8 cellular contexts compared by ENCODE assay signal in the genomic region with DNA sequence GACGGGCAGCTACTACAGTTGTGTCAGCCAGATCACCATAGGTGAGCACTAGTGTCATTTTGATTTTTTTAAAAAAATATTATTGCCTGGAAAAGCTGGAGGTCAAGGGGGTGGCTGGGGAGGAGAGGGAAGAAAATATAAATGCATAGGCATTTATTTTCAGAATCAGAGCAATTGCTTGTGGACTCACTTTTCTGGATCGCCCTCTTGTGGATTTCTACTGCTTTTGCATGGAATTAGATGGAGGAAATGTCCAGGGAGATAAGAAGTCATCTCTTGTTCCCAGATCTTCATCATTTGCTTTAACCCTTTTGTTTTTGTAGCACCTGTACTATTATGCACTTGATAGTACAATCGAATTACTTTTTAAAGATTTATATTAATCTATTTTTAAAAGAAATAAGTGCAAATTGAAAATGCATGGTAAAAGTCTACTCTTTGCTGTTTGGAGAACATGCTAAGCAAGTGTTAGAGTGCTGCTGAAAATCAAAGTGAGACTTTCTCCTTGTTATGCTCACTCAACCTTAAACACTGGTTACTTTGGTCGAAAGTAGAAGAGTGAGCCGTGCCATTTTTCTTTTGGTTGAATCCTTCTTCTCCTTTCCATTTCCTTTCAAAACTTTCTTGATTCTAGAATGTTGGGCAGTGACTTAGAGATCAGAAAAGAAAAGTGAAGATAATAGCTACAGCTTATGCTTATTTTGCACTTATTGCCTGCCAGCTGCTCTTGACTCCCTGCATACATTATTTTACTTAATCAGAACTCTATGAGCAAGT.
DNase-seq lines count a peak whose midpoint lies in the region; ATAC-seq and TF ChIP-seq lines count a peak whose summit lies in the region.

No MANE protein-coding gene starts in this region.

- peak; percentile 75 for TF ChIP-seq CTCF in Panc1 (IDR thresholded peaks at IDR 0.05)
- TF ChIP-seq CTCF in fibroblast of villous mesenchyme (IDR thresholded peaks at IDR 0.05; ENCODE audit: insufficient read depth, low read depth, low read length) = peak; percentile 69
- TF ChIP-seq CTCF in tibial nerve (IDR thresholded peaks at IDR 0.05) = peak; percentile 33 to 65 (median 55)

- no peak overlapping the region for H3K27ac Mint-ChIP-seq in activated T-helper 2 cell treated with anti-CD3 and anti-CD28 coated beads, Interferon-gamma antibody, Interleukin-2, Interleukin-4, amounts not matched to agents 10 μg/mL and 5 μg/mL and 100 μg/mL, durations not matched to agents 14 hours and 24 hours and 36 hours

- ATAC-seq in GM18868 (IDR thresholded peaks at IDR 0.05; ENCODE audit: unreplicated experiment) = peak; percentile 89
- peak; percentile 42 for ATAC-seq in HG03469 (IDR thresholded peaks at IDR 0.05; ENCODE audit: unreplicated experiment)
- ATAC-seq in Panc1 = peak; percentile 66; the same call in 1 of the 2 replicates

- TF ChIP-seq EP300 in tibial nerve (IDR thresholded peaks at IDR 0.05) = no peak

- DNase-seq in AG08396 (ENCODE audit: low spot score) = peak; percentile 33
- DNase-seq in Panc1 (ENCODE audit: low read depth, low spot score) = no peak
- DNase-seq in fibroblast of villous mesenchyme (ENCODE audit: low read depth) = peak; percentile 58
- no peak for DNase-seq in tibial nerve (ENCODE audit: low spot score in 2 of 2)
- no peak for DNase-seq in activated T-helper 2 cell treated with anti-CD3 and anti-CD28 coated beads, Interferon-gamma antibody, Interleukin-2, Interleukin-4, amounts not matched to agents 10 μg/mL and 5 μg/mL and 100 μg/mL, durations not matched to agents 14 hours and 24 hours and 36 hours (ENCODE audit: low spot score)
- no peak for DNase-seq in mesenteric fat pad (ENCODE audit: low spot score)

- H3K27me3 ChIP-seq in Panc1 (ENCODE audit: control insufficient read depth, insufficient read depth, low read length) = peaks cover 6% of the 10 kb centered on the region; the same call in 1 of the 2 replicates
- no peaks in the 10 kb centered on the region for H3K27me3 ChIP-seq in tibial nerve

- H3K36me3 ChIP-seq in Panc1 (ENCODE audit: control insufficient read depth, insufficient read depth, low read length) (no peaks in the 10 kb centered on the region), tibial nerve (no peaks in the 10 kb centered on the region)

- no peaks in the 10 kb centered on the region for H3K27me3 Mint-ChIP-seq in activated T-helper 2 cell treated with anti-CD3 and anti-CD28 coated beads, Interferon-gamma antibody, Interleukin-2, Interleukin-4, amounts not matched to agents 10 μg/mL and 5 μg/mL and 100 μg/mL, durations not matched to agents 14 hours and 24 hours and 36 hours (ENCODE audit: low read depth)

- intact Hi-C loops in Panc1 (cut with micrococcal nuclease; ENCODE audit: unreplicated experiment) = loop anchor here (2.0 kb wide), 2 partner anchors 65 to 385 kb away; no protein-coding TSS in a partner anchor
- intact Hi-C loops in activated T-helper 2 cell treated with anti-CD3 and anti-CD28 coated beads, Interferon-gamma antibody, Interleukin-2, Interleukin-4, amounts not matched to agents 10 μg/mL and 5 μg/mL and 100 μg/mL, durations not matched to agents 14 hours and 24 hours and 36 hours (cut with micrococcal nuclease) = loop anchor here (10.0 kb wide), 1 partner anchor 499 kb away; no protein-coding TSS in a partner anchor

- H3K27ac ChIP-seq in Panc1 (ENCODE audit: low read length) (no peak overlapping the region), tibial nerve (no peak overlapping the region)

- H3K9me3 ChIP-seq in Panc1 (ENCODE audit: control insufficient read depth, insufficient read depth, low read depth, low read length) (no peaks in the 10 kb centered on the region), tibial nerve (no peaks in the 10 kb centered on the region)

- no peaks in the 10 kb centered on the region for H3K4me1 Mint-ChIP-seq in activated T-helper 2 cell treated with anti-CD3 and anti-CD28 coated beads, Interferon-gamma antibody, Interleukin-2, Interleukin-4, amounts not matched to agents 10 μg/mL and 5 μg/mL and 100 μg/mL, durations not matched to agents 14 hours and 24 hours and 36 hours (ENCODE audit: low read depth)

- CTCF ChIA-PET in Panc1 (lab: Charles Lee) = no interaction called here

- H3K4me1 ChIP-seq in Panc1 (ENCODE audit: control insufficient read depth, insufficient read depth, low read length) = no peaks in the 10 kb centered on the region
- no peaks in the 10 kb centered on the region for H3K4me1 ChIP-seq in tibial nerve

- no peak for TF ChIP-seq POLR2A in tibial nerve (IDR thresholded peaks at IDR 0.05)

- in situ Hi-C loops in Panc1 (cut with HindIII; ENCODE audit: low pct_unique_long_range_greater_than_20kb, low sequenced_read_pairs) = no loop called here

- no peaks in the 10 kb centered on the region for H3K36me3 Mint-ChIP-seq in activated T-helper 2 cell treated with anti-CD3 and anti-CD28 coated beads, Interferon-gamma antibody, Interleukin-2, Interleukin-4, amounts not matched to agents 10 μg/mL and 5 μg/mL and 100 μg/mL, durations not matched to agents 14 hours and 24 hours and 36 hours (ENCODE audit: low read depth)

- no peak overlapping the region for H3K4me3 Mint-ChIP-seq in activated T-helper 2 cell treated with anti-CD3 and anti-CD28 coated beads, Interferon-gamma antibody, Interleukin-2, Interleukin-4, amounts not matched to agents 10 μg/mL and 5 μg/mL and 100 μg/mL, durations not matched to agents 14 hours and 24 hours and 36 hours (ENCODE audit: low read depth)

- H3K4me3 ChIP-seq in Panc1 (ENCODE audit: low read depth in 2 of 2, low read length in 2 of 2) = no peak overlapping the region
- no peak overlapping the region for H3K4me3 ChIP-seq in fibroblast of villous mesenchyme (ENCODE audit: low read depth, low read length)
- no peak overlapping the region for H3K4me3 ChIP-seq in tibial nerve

- no TSS peak for BruUV-seq in Panc1 (replicated peaks; lab: Mats Ljungman, UMichigan)

- POLR2A ChIA-PET in Panc1 (lab: Charles Lee) = no interaction called here

- no peaks in the 10 kb centered on the region for H3K9me3 Mint-ChIP-seq in activated T-helper 2 cell treated with anti-CD3 and anti-CD28 coated beads, Interferon-gamma antibody, Interleukin-2, Interleukin-4, amounts not matched to agents 10 μg/mL and 5 μg/mL and 100 μg/mL, durations not matched to agents 14 hours and 24 hours and 36 hours

- WGBS in tibial nerve, 2 donors = 40 to 49% methylated on average over 5 of the region's 5 CpGs

Comparison
In these comparisons a context has a peak if more than half of its experiments do, and no peak if none do; other contexts are left out.
1. DNase-seq: peak in AG08396 (single experiment) and fibroblast of villous mesenchyme (single experiment); none in Panc1 (single experiment), tibial nerve (0 of 2), activated T-helper 2 cell treated with anti-CD3 and anti-CD28 coated beads, Interferon-gamma antibody, Interleukin-2, Interleukin-4, amounts not matched to agents 10 μg/mL and 5 μg/mL and 100 μg/mL, durations not matched to agents 14 hours and 24 hours and 36 hours (single experiment) and mesenteric fat pad (single experiment).
2. Peak in every context shown above with its lines, with median percentiles within 50 percentile points of each other: ATAC-seq and CTCF ChIP-seq.